ENCODE assay signal across 27 cellular contexts in the genomic region with DNA sequence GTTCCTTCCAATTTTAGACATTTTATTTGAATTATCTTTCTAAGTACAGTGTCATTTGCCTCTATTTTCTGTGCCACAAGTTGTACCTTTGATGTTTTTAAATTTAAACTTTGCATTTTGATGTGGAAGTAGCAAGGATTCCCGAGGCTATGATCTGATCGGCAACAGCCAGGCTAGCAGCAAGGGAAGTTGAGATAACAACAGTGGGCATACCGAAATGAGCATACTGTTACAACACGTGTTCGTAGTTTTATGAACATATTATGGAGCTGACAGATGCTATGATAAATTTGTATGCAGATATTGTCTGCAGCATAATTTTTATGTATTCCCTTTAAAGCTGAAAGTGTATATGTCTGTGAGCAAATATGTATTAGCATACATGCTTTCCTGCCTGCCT.
DNase-seq lines count a peak whose midpoint lies in the region; ATAC-seq, FAIRE-seq and TF ChIP-seq lines count a peak whose summit lies in the region.
"Had no signal": no experiment of that assay in that cellular context is flagged by ENCODE, and none has a peak within 500 bp of the region (broad histone marks: within the 10 kb centered on the region; RNA-seq: fewer than 3 reads in every experiment).

No MANE protein-coding gene starts in this region.

- no peak for TF ChIP-seq EP300 in SK-N-SH (IDR thresholded peaks at IDR 0.05; ENCODE audit: borderline replicate concordance in 1 of 2, low read depth in 1 of 2, low read length in 1 of 2)

- H3K27ac ChIP-seq in SK-N-SH (ENCODE audit: low read depth in 2 of 2, low read length in 1 of 2) = no peak overlapping the region
- H3K27ac ChIP-seq in HCT116 (ENCODE audit: low read depth, low read length) = peak overlapping the region; percentile 91
- H3K27ac ChIP-seq in SU-DHL-6 (ENCODE audit: low read depth, low read length) = no peak overlapping the region
- no peak overlapping the region for H3K27ac ChIP-seq in keratinocyte (ENCODE audit: control insufficient read depth, insufficient read depth, low read length)
- H3K27ac ChIP-seq: 22Rv1; A549; BLaER1 treated with 17β-estradiol and CSF1 and Interleukin-3, amounts not matched to agents 10 nM and 100 nM; C4-2B had no signal

- H3K9ac ChIP-seq in SK-N-SH (no peak overlapping the region), HCT116 (ENCODE audit: low read length) (peak overlapping the region; percentile 78), SU-DHL-6 (ENCODE audit: low read length) (no peak overlapping the region), keratinocyte (ENCODE audit: control insufficient read depth, extremely low read depth, insufficient read depth, low read length) (no peak overlapping the region)
- H3K9ac ChIP-seq: BLaER1 treated with 17β-estradiol and CSF1 and Interleukin-3, amounts not matched to agents 10 nM and 100 nM had no signal

- H3K27me3 Mint-ChIP-seq in Caco-2 (ENCODE audit: insufficient read depth, unreplicated experiment) (no peaks in the 10 kb centered on the region), Calu3 (ENCODE audit: unreplicated experiment) (no peaks in the 10 kb centered on the region)
- H3K27me3 Mint-ChIP-seq: B cell; CD4-positive, alpha-beta T cell had no signal

- no peak overlapping the region for H3K27ac Mint-ChIP-seq in Caco-2 (ENCODE audit: unreplicated experiment)
- H3K27ac Mint-ChIP-seq in Calu3 (ENCODE audit: unreplicated experiment) = no peak overlapping the region
- H3K27ac Mint-ChIP-seq: B cell; CD4-positive, alpha-beta T cell; CD8-positive, alpha-beta T cell had no signal

- H3K4me3 Mint-ChIP-seq in Caco-2 (ENCODE audit: unreplicated experiment) = no peak overlapping the region
- no peak overlapping the region for H3K4me3 Mint-ChIP-seq in Calu3 (ENCODE audit: low read depth, unreplicated experiment)
- H3K4me3 Mint-ChIP-seq: B cell; CD4-positive, alpha-beta T cell; CD8-positive, alpha-beta T cell had no signal

- no peaks in the 10 kb centered on the region for H3K9me3 Mint-ChIP-seq in Caco-2 (ENCODE audit: unreplicated experiment)
- no peaks in the 10 kb centered on the region for H3K9me3 Mint-ChIP-seq in Calu3 (ENCODE audit: low read depth, unreplicated experiment)

- H3K4me3 ChIP-seq in SK-N-SH (ENCODE audit: low read depth in 2 of 2, low read length in 1 of 2) (no peak overlapping the region), HCT116 (replicated peaks in 1 of 2; ENCODE audit: low read depth in 1 of 2, low read length in 2 of 2) (no peak overlapping the region), SU-DHL-6 (ENCODE audit: insufficient read depth, low read length, poor library complexity, severe bottlenecking) (no peak overlapping the region), keratinocyte (ENCODE audit: control insufficient read depth in 2 of 3, extremely low read depth in 1 of 3, insufficient read depth in 2 of 3, low read depth in 1 of 3, low read length in 3 of 3) (no peak overlapping the region), Caco-2 (ENCODE audit: low read depth, low read length) (no peak overlapping the region)
- H3K4me3 ChIP-seq: A549; BLaER1 treated with 17β-estradiol and CSF1 and Interleukin-3, amounts not matched to agents 10 nM and 100 nM; GM12878 had no signal

- H3K36me3 ChIP-seq in SK-N-SH (replicated peaks in 1 of 2; ENCODE audit: control insufficient read depth in 1 of 2, insufficient read depth in 2 of 2, low read length in 1 of 2) = no peaks in the 10 kb centered on the region
- 0 out of 4 replicates have a peak, but pooled peaks cover 0 to 15% of the 10 kb centered on the region in 2 experiments for H3K36me3 ChIP-seq in HCT116 (ENCODE audit: control insufficient read depth in 1 of 2, insufficient read depth in 2 of 2, low read length in 2 of 2)
- no peaks in the 10 kb centered on the region for H3K36me3 ChIP-seq in SU-DHL-6 (ENCODE audit: low read length)
- no peaks in the 10 kb centered on the region for H3K36me3 ChIP-seq in keratinocyte (ENCODE audit: control insufficient read depth in 2 of 2, extremely low read depth in 1 of 2, insufficient read depth in 2 of 2, low read length in 2 of 2)
- no peaks in the 10 kb centered on the region for H3K36me3 ChIP-seq in Caco-2 (ENCODE audit: control insufficient read depth, insufficient read depth, low read length)
- H3K36me3 ChIP-seq: BLaER1 treated with 17β-estradiol and CSF1 and Interleukin-3, amounts not matched to agents 10 nM and 100 nM had no signal

- H3K79me2 ChIP-seq in SK-N-SH (ENCODE audit: insufficient read depth) = no peaks in the 10 kb centered on the region
- peaks cover 98% of the 10 kb centered on the region for H3K79me2 ChIP-seq in HCT116 (ENCODE audit: insufficient read depth, low read length)
- no peaks in the 10 kb centered on the region for H3K79me2 ChIP-seq in SU-DHL-6 (ENCODE audit: insufficient read depth, low read length)
- H3K79me2 ChIP-seq in keratinocyte (ENCODE audit: control insufficient read depth, insufficient read depth, low read length) = no peaks in the 10 kb centered on the region

- no peaks in the 10 kb centered on the region for H3F3A ChIP-seq in SK-N-SH (replicated peaks; ENCODE audit: insufficient read depth)
- H3F3A ChIP-seq in SU-DHL-6 (ENCODE audit: insufficient read depth) = no peaks in the 10 kb centered on the region

- no peaks in the 10 kb centered on the region for H3K27me3 ChIP-seq in SK-N-SH (ENCODE audit: insufficient read depth)
- no peaks in the 10 kb centered on the region for H3K27me3 ChIP-seq in HCT116 (ENCODE audit: insufficient read depth, low read length)
- H3K27me3 ChIP-seq in SU-DHL-6 (ENCODE audit: low read length) = no peaks in the 10 kb centered on the region
- H3K27me3 ChIP-seq in keratinocyte (ENCODE audit: control insufficient read depth, extremely low read depth, insufficient read depth, low read length) = no peaks in the 10 kb centered on the region
- H3K27me3 ChIP-seq in Caco-2 (replicated peaks; ENCODE audit: control insufficient read depth, insufficient read depth, low read length) = no peaks in the 10 kb centered on the region
- H3K27me3 ChIP-seq: BLaER1 treated with 17β-estradiol and CSF1 and Interleukin-3, amounts not matched to agents 10 nM and 100 nM had no signal

- H3K9me2 ChIP-seq in SK-N-SH (no peaks in the 10 kb centered on the region), HCT116 (ENCODE audit: insufficient read depth) (no peaks in the 10 kb centered on the region), SU-DHL-6 (replicated peaks; ENCODE audit: insufficient read depth, low read length) (no peaks in the 10 kb centered on the region)

- no peak overlapping the region for H3K4me2 ChIP-seq in SK-N-SH
- H3K4me2 ChIP-seq in HCT116 (ENCODE audit: low read length) = peak overlapping the region; percentile 74
- no peak overlapping the region for H3K4me2 ChIP-seq in SU-DHL-6 (ENCODE audit: low read depth, low read length, poor library complexity, severe bottlenecking)
- H3K4me2 ChIP-seq in keratinocyte (ENCODE audit: control insufficient read depth, extremely low read depth, insufficient read depth, low read depth, low read length) = no peak overlapping the region
- H3K4me2 ChIP-seq: A549; BLaER1 treated with 17β-estradiol and CSF1 and Interleukin-3, amounts not matched to agents 10 nM and 100 nM had no signal

- no peaks in the 10 kb centered on the region for H3K9me1 ChIP-seq in keratinocyte (ENCODE audit: control insufficient read depth, extremely low read depth, insufficient read depth, low read length)

- BruUV-seq in HCT116 (replicated peaks; lab: Mats Ljungman, UMichigan) (no TSS peak), Caco-2 (replicated peaks; lab: Mats Ljungman, UMichigan) (no TSS peak), Calu3 (replicated peaks; lab: Mats Ljungman, UMichigan) (no TSS peak)

- no peak for FAIRE-seq in keratinocyte (lab: Jason Lieb, UNC)
- FAIRE-seq: A549, D721Med, GM12878, GM12892, GM18507 had no signal

- RAD21 ChIA-PET in HCT116 (lab: Charles Lee; ENCODE audit: low non-redundant PET in 1 of 2, low total read pairs in 2 of 2, uncharacterized antibody in 2 of 2, unreplicated experiment in 2 of 2) = no interaction called here

- POLR2A ChIA-PET in SK-N-SH (lab: Yijun Ruan, JAX) = no interaction called here
- POLR2A ChIA-PET in HCT116 (lab: Charles Lee) = no interaction called here
- POLR2A ChIA-PET in Caco-2 (lab: Charles Lee) = no interaction called here

- DNase-seq in SK-N-SH = peak; percentile 14
- no peak for DNase-seq in HCT116 (ENCODE audit: low read depth, low spot score)
- no peak for DNase-seq in keratinocyte (ENCODE audit: low read depth, low spot score)
- DNase-seq in SIG-M5 treated with dmso at 0.1 percent for 504 hours (lab: John Stamatoyannopoulos, UW; ENCODE audit: unreplicated experiment) = no peak
- DNase-seq in Caco-2 = no peak
- DNase-seq in Calu3 = no peak
- DNase-seq: AML-193; CD4-positive, alpha-beta T cell; CD8-positive, alpha-beta T cell; DMS 273 treated with DMSO at 0.1 percent for 48 hours; DMS153; DMS53; DMS79; DND-41; EL; GDM1 had no signal

- peaks cover 2 to 3% of the 10 kb centered on the region in 2 experiments; a peak in 2 of 4 replicates for H3K4me1 ChIP-seq in SK-N-SH (ENCODE audit: control insufficient read depth in 1 of 2, insufficient read depth in 2 of 2, low read depth in 1 of 2, low read length in 1 of 2)
- H3K4me1 ChIP-seq in HCT116 (ENCODE audit: control insufficient read depth in 1 of 2, insufficient read depth in 2 of 2, low read length in 2 of 2) = peaks cover 73 to 94% of the 10 kb centered on the region in 2 experiments
- peaks cover 9% of the 10 kb centered on the region for H3K4me1 ChIP-seq in keratinocyte (ENCODE audit: control insufficient read depth, extremely low read depth, insufficient read depth, low read length)
- no peaks in the 10 kb centered on the region for H3K4me1 ChIP-seq in Caco-2
- H3K4me1 ChIP-seq: A549; BLaER1 treated with 17β-estradiol and CSF1 and Interleukin-3, amounts not matched to agents 10 nM and 100 nM had no signal

- ATAC-seq in SK-N-SH treated with all-trans-retinoic acid at 6 μM for 48 hours = no peak
- ATAC-seq in HCT116 = no peak
- ATAC-seq: A549; CD8-positive, alpha-beta T cell; GM12878 had no signal

- H3K9me3 ChIP-seq in SK-N-SH (no peaks in the 10 kb centered on the region), HCT116 (ENCODE audit: control insufficient read depth in 1 of 2, insufficient read depth in 1 of 2, low read depth in 1 of 2, low read length in 2 of 2) (no peaks in the 10 kb centered on the region), SU-DHL-6 (ENCODE audit: insufficient read depth, low read length) (no peaks in the 10 kb centered on the region), keratinocyte (ENCODE audit: control insufficient read depth, low read depth, low read length) (no peaks in the 10 kb centered on the region), Caco-2 (no peaks in the 10 kb centered on the region)
- H3K9me3 ChIP-seq: A549; BLaER1 treated with 17β-estradiol and CSF1 and Interleukin-3, amounts not matched to agents 10 nM and 100 nM had no signal

- TF ChIP-seq RAD21 in SK-N-SH (IDR thresholded peaks at IDR 0.05; ENCODE audit: low read length) (no peak), HCT116 (IDR thresholded peaks at IDR 0.05; ENCODE audit: low read depth) (no peak)

- H2AFZ ChIP-seq in SK-N-SH (ENCODE audit: low read depth) = no peak overlapping the region
- H2AFZ ChIP-seq in HCT116 (ENCODE audit: low read depth, low read length, poor library complexity, severe bottlenecking) = no peak overlapping the region
- H2AFZ ChIP-seq in SU-DHL-6 (ENCODE audit: low read depth, low read length, severe bottlenecking) = peak overlapping the region; percentile 15
- peak overlapping the region; percentile 2 for H2AFZ ChIP-seq in keratinocyte (ENCODE audit: control insufficient read depth, low read length)

- TF ChIP-seq POLR2A in HCT116 (IDR thresholded peaks at IDR 0.05; ENCODE audit: borderline replicate concordance, extremely low read depth, insufficient read depth, insufficient read length) = no peak

- TF ChIP-seq CTCF in SK-N-SH (IDR thresholded peaks at IDR 0.05) (no peak), HCT116 (IDR thresholded peaks at IDR 0.05 in 2 of 3, conservative IDR thresholded peaks at IDR 0.05 in 1 of 3; ENCODE audit: borderline replicate concordance in 1 of 3, insufficient read depth in 1 of 3, low read depth in 2 of 3, low read length in 2 of 3) (no peak), SU-DHL-6 (IDR thresholded peaks at IDR 0.05; ENCODE audit: insufficient read depth, low read length, poor library complexity, severe bottlenecking) (no peak), keratinocyte (optimal IDR thresholded peaks at IDR 0.05 in 1 of 3, IDR thresholded peaks at IDR 0.05 in 1 of 3, conservative IDR thresholded peaks at IDR 0.05 in 1 of 3; ENCODE audit: extremely low read depth in 1 of 3, insufficient read depth in 2 of 3, low read length in 3 of 3) (no peak), Caco-2 (IDR thresholded peaks at IDR 0.05; ENCODE audit: insufficient read depth in 1 of 2, low read depth in 1 of 2, low read length in 1 of 2, severe bottlenecking in 1 of 2, unreplicated experiment in 1 of 2) (no peak), Calu3 (IDR thresholded peaks at IDR 0.05; ENCODE audit: unreplicated experiment) (no peak)

- dilution Hi-C loops in keratinocyte (cut with MboI; ENCODE audit: extremely low pct_ligation_motif_present, low sequenced_read_pairs) = no loop called here

- intact Hi-C loops in HCT116 (cut with micrococcal nuclease) = loop anchor here (10.0 kb wide), 1 partner anchor 161 kb away; no protein-coding TSS in a partner anchor
- intact Hi-C loops in Caco-2 (cut with micrococcal nuclease; ENCODE audit: unreplicated experiment) = no loop called here
- intact Hi-C loops in Calu3 (cut with micrococcal nuclease; ENCODE audit: unreplicated experiment) = no loop called here

- H3K36me3 Mint-ChIP-seq in Caco-2 (ENCODE audit: insufficient read depth, unreplicated experiment) (no peaks in the 10 kb centered on the region), Calu3 (ENCODE audit: insufficient read depth, unreplicated experiment) (no peaks in the 10 kb centered on the region)
- H3K36me3 Mint-ChIP-seq: CD8-positive, alpha-beta T cell had no signal

- peaks cover 13% of the 10 kb centered on the region for H3K4me1 Mint-ChIP-seq in Caco-2 (ENCODE audit: low read depth, unreplicated experiment)
- H3K4me1 Mint-ChIP-seq in Calu3 (ENCODE audit: low read depth, unreplicated experiment) = no peaks in the 10 kb centered on the region
- H3K4me1 Mint-ChIP-seq: B cell had no signal

- H4K20me1 ChIP-seq in SK-N-SH (ENCODE audit: insufficient read depth) (no peaks in the 10 kb centered on the region), HCT116 (ENCODE audit: insufficient read depth) (no peaks in the 10 kb centered on the region), SU-DHL-6 (ENCODE audit: low read depth, low read length) (no peaks in the 10 kb centered on the region), keratinocyte (ENCODE audit: control insufficient read depth, extremely low read depth, insufficient read depth, low read length) (no peaks in the 10 kb centered on the region)
- H4K20me1 ChIP-seq: BLaER1 treated with 17β-estradiol and CSF1 and Interleukin-3, amounts not matched to agents 10 nM and 100 nM had no signal

- CTCF ChIA-PET in SK-N-SH (lab: Yijun Ruan, JAX) (interaction anchor here (1.1 to 1.5 kb wide), 2 partner anchors 19 to 25 kb away, joined by 3 to 6 read pairs; no protein-coding TSS in a partner anchor), HCT116 (lab: Charles Lee) (no interaction called here), Caco-2 (lab: Charles Lee) (no interaction called here), Calu3 (lab: Charles Lee) (no interaction called here)

- 26% methylated on average over 5 of the region's 5 CpGs for WGBS in SK-N-SH (ENCODE audit: low lambda C conversion rate)

Comparison
In these comparisons a context has a peak if more than half of its experiments do, and no peak if none do; other contexts are left out.
1. H2AFZ ChIP-seq: peak in SU-DHL-6 (single experiment) and keratinocyte (single experiment); none in SK-N-SH (single experiment) and HCT116 (single experiment).